1 cellular context compared by ENCODE assay signal in genomic region chr1:20149601-20150325, GRCh38.
TF ChIP-seq lines count a peak whose summit lies in the region.

No MANE protein-coding gene starts in this region.

TF ChIP-seq in HEK293, 187 proteins besides CTCF, POLR2A, EP300 and RAD21 (continued from another document):
- TF ChIP-seq PRDM4 (tag by site-specific recombination; IDR thresholded peaks at IDR 0.05) (peak; percentile 57; the same call in 1 of the 2 replicates), TRIM28 (IDR thresholded peaks at IDR 0.05; ENCODE audit: borderline replicate concordance, low read length) (no peak), KLF7 (tag by site-specific recombination; IDR thresholded peaks at IDR 0.05; ENCODE audit: borderline replicate concordance) (no peak)
